In genomic region chr12:6960291-6961277, GRCh38 we compare ENCODE assay signal across 8 cellular contexts. TPM values are rescaled to one million over a fixed set of nuclear protein-coding genes. Genes with fewer than 3 reads are reported as not detected.
DNase-seq lines count a peak whose midpoint lies in the region; ATAC-seq, FAIRE-seq and TF ChIP-seq lines count a peak whose summit lies in the region.

No MANE protein-coding gene starts in this region.

- ATAC-seq in RWPE2 (ENCODE audit: low read depth) (no peak), HG03342 (IDR thresholded peaks at IDR 0.05; ENCODE audit: unreplicated experiment) (no peak), HG03354 (IDR thresholded peaks at IDR 0.05; ENCODE audit: poor library complexity, severe bottlenecking, unreplicated experiment) (no peak)

- peaks cover 33% of the 10 kb centered on the region for H3K36me3 Mint-ChIP-seq in endodermal cell (ENCODE audit: low read depth)
- H3K36me3 Mint-ChIP-seq in endothelial cell (ENCODE audit: low read depth, unreplicated experiment) = peaks cover 12% of the 10 kb centered on the region

- TF ChIP-seq POLR2A in prostate gland (IDR thresholded peaks at IDR 0.05) = no peak

- H3K27ac ChIP-seq in AG04450 (ENCODE audit: low read depth, low read length) (no peak overlapping the region), RWPE2 (ENCODE audit: poor library complexity, severe bottlenecking) (peak overlapping the region; percentile 87), endodermal cell (ENCODE audit: low read depth, low read length) (peak overlapping the region; percentile 8), prostate gland (peak overlapping the region; percentile 97 to 98)

- H3K27me3 ChIP-seq in AG04450 (ENCODE audit: control insufficient read depth, insufficient read depth, low read length) (no peaks in the 10 kb centered on the region), RWPE2 (ENCODE audit: insufficient read depth, poor library complexity, severe bottlenecking) (no peaks in the 10 kb centered on the region), endodermal cell (ENCODE audit: control insufficient read depth, insufficient read depth, low read length, poor library complexity, severe bottlenecking) (no peaks in the 10 kb centered on the region), prostate gland (replicated peaks; ENCODE audit: insufficient read depth) (no peaks in the 10 kb centered on the region)

- DNase-seq in AG04450 (ENCODE audit: low read depth, low spot score) (no peak), GM18507 (ENCODE audit: extremely low spot score, insufficient read length, low read depth) (no peak), RWPE2 (ENCODE audit: low spot score) (peak; percentile 55), endodermal cell (peak; percentile 73), prostate gland (ENCODE audit: low spot score) (no peak), endothelial cell (ENCODE audit: low spot score) (no peak)

- H3K4me1 Mint-ChIP-seq in endodermal cell (peaks cover 41% of the 10 kb centered on the region), endothelial cell (ENCODE audit: unreplicated experiment) (peaks cover 36% of the 10 kb centered on the region)

- peak overlapping the region; percentile 98 for H3K4me3 Mint-ChIP-seq in endodermal cell
- no peak overlapping the region for H3K4me3 Mint-ChIP-seq in endothelial cell (ENCODE audit: unreplicated experiment)

- POLR2A ChIA-PET in AG04450 (lab: Yijun Ruan, JAX) = interaction anchor here (0.6 to 2.9 kb wide), 3 partner anchors 16 to 147 kb away, joined by 3 to 22 read pairs (median 3); partner anchors contain the start of genes C12orf57 and RNU7-1

- H3K4me1 ChIP-seq in RWPE2 (ENCODE audit: insufficient read depth, poor library complexity, severe bottlenecking) (peaks cover 23% of the 10 kb centered on the region), endodermal cell (ENCODE audit: control insufficient read depth, insufficient read depth, low read length) (peaks cover 4% of the 10 kb centered on the region), prostate gland (replicated peaks) (peaks cover 9% of the 10 kb centered on the region)

- H3K9ac ChIP-seq in endodermal cell (ENCODE audit: extremely low read depth, low read length, poor library complexity, severe bottlenecking) = no peak overlapping the region

- WGBS in endodermal cell (ENCODE audit: insufficient coverage in 1 of 2, insufficient read length in 1 of 2), 2 experiments = 81 to 84% methylated on average over 16 to 20 of the region's 20 CpGs
- 74% methylated on average over 19 of the region's 20 CpGs for WGBS in prostate gland

- intact Hi-C loops in prostate gland (cut with DNase I) = loop anchor here (10.0 kb wide), 1 partner anchor 86 kb away; the partner anchor contains the start of gene SPSB2

- CTCF ChIA-PET in AG04450 (lab: Charles Lee) = interaction anchor here (1.1 to 3.0 kb wide), 5 partner anchors 15 to 165 kb away, joined by 3 to 18 read pairs (median 5); partner anchors contain the start of gene C12orf57

- TF ChIP-seq CTCF in AG04450 (IDR thresholded peaks at IDR 0.05; ENCODE audit: low read depth, low read length) (peak; percentile 33; the same call in 1 of the 2 replicates), RWPE2 (IDR thresholded peaks at IDR 0.05; ENCODE audit: poor library complexity, severe bottlenecking) (no peak), endodermal cell (conservative IDR thresholded peaks at IDR 0.05) (peak; percentile 61), prostate gland (IDR thresholded peaks at IDR 0.05) (no peak), endothelial cell (IDR thresholded peaks at IDR 0.05; ENCODE audit: unreplicated experiment) (no peak)

- H3K9me3 Mint-ChIP-seq in endodermal cell (no peaks in the 10 kb centered on the region), endothelial cell (ENCODE audit: unreplicated experiment) (no peaks in the 10 kb centered on the region)

- H3K36me3 ChIP-seq in RWPE2 (ENCODE audit: low read depth) (peaks cover 19% of the 10 kb centered on the region), endodermal cell (ENCODE audit: control insufficient read depth, insufficient read depth, low read length) (peaks cover 15% of the 10 kb centered on the region), prostate gland (peaks cover 0 to 3% of the 10 kb centered on the region in 2 donors)

- H3K9me3 ChIP-seq in AG04450 (ENCODE audit: control insufficient read depth, insufficient read depth, low read length) = no peaks in the 10 kb centered on the region
- H3K9me3 ChIP-seq in RWPE2 (ENCODE audit: severe bottlenecking) = no peaks in the 10 kb centered on the region
- H3K9me3 ChIP-seq in endodermal cell (ENCODE audit: control insufficient read depth, low read length) = no peaks in the 10 kb centered on the region
- H3K9me3 ChIP-seq in prostate gland = no peaks in the 10 kb centered on the region

- H3K4me3 ChIP-seq in AG04450 (ENCODE audit: low read depth, low read length) (no peak overlapping the region), RWPE2 (ENCODE audit: severe bottlenecking) (no peak overlapping the region), endodermal cell (ENCODE audit: low read length) (no peak overlapping the region), prostate gland (peak overlapping the region in 1 of 2 donors; percentile 85)

- FAIRE-seq in GM18507 (lab: Jason Lieb, UNC) = peak; percentile 86

- H3K27ac Mint-ChIP-seq in endodermal cell = peak overlapping the region; percentile 99
- no peak overlapping the region for H3K27ac Mint-ChIP-seq in endothelial cell (ENCODE audit: unreplicated experiment)

- H3K27me3 Mint-ChIP-seq in endodermal cell (ENCODE audit: insufficient read depth) (no peaks in the 10 kb centered on the region), endothelial cell (ENCODE audit: unreplicated experiment) (peaks cover 9% of the 10 kb centered on the region)

RNA-seq across cellular contexts. Expression of gene PTPN6, which starts 9.4 kb away (rescaled TPM):
- 0.07 and 0.10 TPM in 2 replicates for polyA plus RNA-seq in AG04450 (2011; rRNA removed)
- polyA minus RNA-seq in AG04450 (2011; rRNA and poly(A)+ RNA removed) = 0.56 TPM in 1 of 2 replicates, not detected in the other
- total RNA-seq in endodermal cell (10 to 100 TPM; 35.7 to 68.0 TPM), prostate gland (10 to 100 TPM; 30.6 to 43.2 TPM), endothelial cell (ENCODE audit: unreplicated experiment) (22.1 TPM)
- polyA plus RNA-seq in endodermal cell (2013, experiment 1 of 2) = 6.3 TPM
- polyA plus RNA-seq in endodermal cell (2013, experiment 2 of 2) = 5.6 TPM

RNA-seq across cellular contexts. Expression of gene PHB2, which starts 9.9 kb away (rescaled TPM):
- polyA plus RNA-seq in AG04450 (2011; rRNA removed) = 242 and 255 TPM in 2 replicates
- 137 and 161 TPM in 2 replicates for polyA minus RNA-seq in AG04450 (2011; rRNA and poly(A)+ RNA removed)
- 100 to 1,000 TPM; 260 to 512 TPM for total RNA-seq in endodermal cell
- 270 TPM for polyA plus RNA-seq in endodermal cell (2013, experiment 1 of 2)
- 248 TPM for polyA plus RNA-seq in endodermal cell (2013, experiment 2 of 2)
- total RNA-seq in prostate gland = 100 to 1,000 TPM; 177 to 230 TPM
- total RNA-seq in endothelial cell (ENCODE audit: unreplicated experiment) = 288 TPM

RNA-seq across cellular contexts. Expression of gene EMG1, which starts 10.1 kb away (rescaled TPM):
- polyA plus RNA-seq in AG04450 (2011; rRNA removed) = 46.1 and 47.8 TPM in 2 replicates
- polyA minus RNA-seq in AG04450 (2011; rRNA and poly(A)+ RNA removed) = 19.2 and 19.7 TPM in 2 replicates
- total RNA-seq in endodermal cell (100 to 1,000 TPM in 1 of 2 donors, 10 to 100 TPM in 1; 61.1 to 115 TPM), prostate gland (10 to 100 TPM; 37.7 to 46.3 TPM), endothelial cell (ENCODE audit: unreplicated experiment) (37.3 TPM)
- polyA plus RNA-seq in endodermal cell (2013, experiment 1 of 2) = 29.1 TPM
- polyA plus RNA-seq in endodermal cell (2013, experiment 2 of 2) = 26.7 TPM

RNA-seq across cellular contexts. Expression of gene C12orf57, which starts 16.8 kb away (rescaled TPM):
- polyA plus RNA-seq in AG04450 (2011; rRNA removed) = 359 and 425 TPM in 2 replicates
- polyA minus RNA-seq in AG04450 (2011; rRNA and poly(A)+ RNA removed) = 60.0 and 73.9 TPM in 2 replicates
- 100 to 1,000 TPM; 141 to 257 TPM for total RNA-seq in endodermal cell
- polyA plus RNA-seq in endodermal cell (2013, experiment 1 of 2) = 219 TPM
- polyA plus RNA-seq in endodermal cell (2013, experiment 2 of 2) = 218 TPM
- total RNA-seq in prostate gland = 100 to 1,000 TPM; 352 to 711 TPM
- total RNA-seq in endothelial cell (ENCODE audit: unreplicated experiment) = 225 TPM

RNA-seq across cellular contexts. Expression of gene RNU7-1, which starts 17.0 kb away (rescaled TPM):
- polyA plus RNA-seq in AG04450 (2011; rRNA removed) = not detected in 2 replicates
- polyA minus RNA-seq in AG04450 (2011; rRNA and poly(A)+ RNA removed) = not detected in 2 replicates
- total RNA-seq in endodermal cell = not detected
- polyA plus RNA-seq in endodermal cell (2013, experiment 1 of 2) = not detected
- polyA plus RNA-seq in endodermal cell (2013, experiment 2 of 2) = not detected
- not detected for total RNA-seq in prostate gland
- not detected for total RNA-seq in endothelial cell (ENCODE audit: unreplicated experiment)

Comparison
In these comparisons a context has a peak if more than half of its experiments do, and no peak if none do; other contexts are left out.
1. DNase-seq: peak in RWPE2 (single experiment) and endodermal cell (single experiment); none in AG04450 (single experiment), GM18507 (single experiment), prostate gland (single experiment) and endothelial cell (single experiment).
2. CTCF ChIP-seq: peak in AG04450 (single experiment) and endodermal cell (single experiment); none in RWPE2 (single experiment), prostate gland (0 of 4) and endothelial cell (single experiment).